ENCODE assay signal across 9 cellular contexts in the genomic region with DNA sequence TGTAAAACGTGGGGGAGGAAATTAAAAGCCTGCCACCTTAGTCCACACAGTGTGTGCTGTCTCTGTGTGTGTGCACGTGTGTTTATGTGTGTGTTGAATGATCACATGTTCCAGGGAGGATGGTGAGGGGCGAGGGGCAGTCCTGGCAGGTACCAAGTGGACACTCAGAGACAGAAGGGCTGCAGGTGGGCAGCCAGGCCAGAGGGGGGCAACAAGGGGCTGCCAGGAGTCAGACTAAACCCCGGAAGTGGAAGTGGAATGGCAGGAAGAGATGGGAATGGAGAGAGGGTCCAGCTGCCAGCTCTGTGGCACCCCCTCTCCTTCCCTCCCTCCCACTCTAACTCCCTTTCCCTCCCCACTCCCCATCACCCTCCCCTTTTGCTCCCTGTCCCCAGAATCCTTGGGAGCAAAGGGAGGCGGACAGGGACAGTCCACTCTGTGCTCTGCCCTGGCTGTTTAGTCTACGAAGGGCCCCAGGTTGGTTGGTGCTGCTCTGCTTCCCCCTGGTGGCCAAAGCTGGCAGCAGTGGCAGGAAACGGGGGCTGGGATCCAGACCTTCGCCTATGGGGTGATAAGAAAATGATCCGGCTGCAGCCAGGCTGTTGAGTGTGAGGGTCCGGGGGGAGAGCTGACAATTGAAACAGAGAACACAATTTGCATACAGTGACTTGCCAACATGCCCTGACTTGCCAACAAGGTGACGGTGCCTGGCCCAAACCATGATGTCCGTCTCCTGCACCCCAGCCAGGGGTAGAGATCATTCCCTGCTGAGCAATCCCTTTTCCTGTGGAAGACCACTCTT. TPM values are rescaled to one million over a fixed set of nuclear protein-coding genes. Genes with fewer than 3 reads are reported as not detected.
A peak's percentile ranks its signal among the peaks of the same experiment; 100 is the strongest.
DNase-seq lines count a peak whose midpoint lies in the region; ATAC-seq and TF ChIP-seq lines count a peak whose summit lies in the region.
"Had no signal": no experiment of that assay in that cellular context is flagged by ENCODE, and none has a peak within 500 bp of the region (broad histone marks: within the 10 kb centered on the region; RNA-seq: fewer than 3 reads in every experiment).

No MANE protein-coding gene starts in this region.

- no peaks in the 10 kb centered on the region for H3K27me3 ChIP-seq in CD4-positive, CD25-positive, alpha-beta regulatory T cell (ENCODE audit: control insufficient read depth, insufficient read depth, low read length)
- H3K27me3 ChIP-seq in ascending aorta = no peaks in the 10 kb centered on the region

- peak; percentile 90 to 94 (median 91) for TF ChIP-seq CTCF in ascending aorta (IDR thresholded peaks at IDR 0.05)

- no peak overlapping the region for H3K4me3 Mint-ChIP-seq in CD4-positive, CD25-positive, alpha-beta regulatory T cell
- H3K4me3 Mint-ChIP-seq in T-helper 17 cell = no peak overlapping the region

- H3K36me3 ChIP-seq in CD4-positive, CD25-positive, alpha-beta regulatory T cell (ENCODE audit: control insufficient read depth, insufficient read depth, low read length) = no peaks in the 10 kb centered on the region
- no peaks in the 10 kb centered on the region for H3K36me3 ChIP-seq in ascending aorta

- H3K27ac ChIP-seq in CD4-positive, CD25-positive, alpha-beta regulatory T cell (ENCODE audit: insufficient read depth, low read length, poor library complexity, severe bottlenecking) = no peak overlapping the region
- H3K27ac ChIP-seq in ascending aorta = peak overlapping the region in 1 of 2 donors; percentile 37

- H3K36me3 Mint-ChIP-seq in CD4-positive, CD25-positive, alpha-beta regulatory T cell = no peaks in the 10 kb centered on the region
- H3K36me3 Mint-ChIP-seq in T-helper 17 cell (ENCODE audit: low read depth) = no peaks in the 10 kb centered on the region

- peaks cover 33% of the 10 kb centered on the region for H3K27me3 Mint-ChIP-seq in CD4-positive, CD25-positive, alpha-beta regulatory T cell
- H3K27me3 Mint-ChIP-seq in T-helper 17 cell = peaks cover 6% of the 10 kb centered on the region

- no peak overlapping the region for H3K27ac Mint-ChIP-seq in CD4-positive, CD25-positive, alpha-beta regulatory T cell
- H3K27ac Mint-ChIP-seq in T-helper 17 cell = no peak overlapping the region

- DNase-seq in CD4-positive, CD25-positive, alpha-beta regulatory T cell = peak; percentile 28 to 72 (median 60)
- DNase-seq in NCI-H1048 (lab: John Stamatoyannopoulos, UW) = peak; percentile 34
- DNase-seq in T-helper 17 cell = peak; percentile 39 to 68 (median 48)
- DNase-seq in ascending aorta (ENCODE audit: low spot score in 2 of 2) = peak; percentile 47 to 87
- peak; percentile 85 for DNase-seq in hepatic stellate cell (ENCODE audit: low spot score)
- peak; percentile 78 for DNase-seq in retina
- no peak for DNase-seq in middle frontal gyrus (ENCODE audit: extremely low spot score, low spot score)

- no peaks in the 10 kb centered on the region for H3K9me3 ChIP-seq in CD4-positive, CD25-positive, alpha-beta regulatory T cell (ENCODE audit: control insufficient read depth in 2 of 2, low read length in 2 of 2)
- H3K9me3 ChIP-seq in T-helper 17 cell (ENCODE audit: control insufficient read depth, low read length, poor library complexity, severe bottlenecking) (no peaks in the 10 kb centered on the region), ascending aorta (no peaks in the 10 kb centered on the region)

- peak overlapping the region; percentile 43 for H3K4me3 ChIP-seq in CD4-positive, CD25-positive, alpha-beta regulatory T cell (ENCODE audit: low read depth, low read length)
- H3K4me3 ChIP-seq in ascending aorta = peak overlapping the region in 1 of 2 donors; percentile 43

- peak; percentile 71 to 77 for ATAC-seq in CD4-positive, CD25-positive, alpha-beta regulatory T cell (ENCODE audit: low read depth in 2 of 2)
- ATAC-seq in GM19463 (IDR thresholded peaks at IDR 0.05; ENCODE audit: unreplicated experiment) (peak; percentile 78), T-helper 17 cell (peak; percentile 85)

- no peaks in the 10 kb centered on the region for H3K4me1 ChIP-seq in CD4-positive, CD25-positive, alpha-beta regulatory T cell (ENCODE audit: control insufficient read depth, insufficient read depth, low read length, poor library complexity, severe bottlenecking)
- H3K4me1 ChIP-seq in ascending aorta = peaks cover 5 to 15% of the 10 kb centered on the region in 2 donors

- intact Hi-C loops in ascending aorta (cut with DNase I) = loop anchor here (1.0 to 2.0 kb wide), 5 partner anchors 24 to 408 kb away; partner anchors contain the start of gene P2RY2

- H3K4me1 Mint-ChIP-seq in CD4-positive, CD25-positive, alpha-beta regulatory T cell = peaks cover 0 to 6% (median 1%) of the 10 kb centered on the region in 4 donors
- peaks cover 5% of the 10 kb centered on the region for H3K4me1 Mint-ChIP-seq in T-helper 17 cell

- no peaks in the 10 kb centered on the region for H3K9me3 Mint-ChIP-seq in CD4-positive, CD25-positive, alpha-beta regulatory T cell

RNA-seq across cellular contexts. Expression of gene P2RY2, which starts 24.4 kb away (rescaled TPM):
- total RNA-seq in CD4-positive, CD25-positive, alpha-beta regulatory T cell = not detected
- not detected for polyA plus RNA-seq in CD4-positive, CD25-positive, alpha-beta regulatory T cell
- total RNA-seq in T-helper 17 cell (under 1 TPM; 0.29 to 0.55 TPM), ascending aorta (18.3 TPM)

RNA-seq across cellular contexts. Expression of gene P2RY6, which starts 29.6 kb away (rescaled TPM):
- total RNA-seq in CD4-positive, CD25-positive, alpha-beta regulatory T cell = not detected
- not detected for polyA plus RNA-seq in CD4-positive, CD25-positive, alpha-beta regulatory T cell
- total RNA-seq in T-helper 17 cell = not detected
- 8.8 TPM for total RNA-seq in ascending aorta
- total RNA-seq: T-helper 2 cell treated with Interferon-gamma antibody and Interleukin-4, amounts not matched to agents 100 ng/mL and 5 ng/mL, for 36 hours had no signal

Comparison
In these comparisons a context has a peak if more than half of its experiments do, and no peak if none do; other contexts are left out.
1. RNA of gene P2RY2, which starts 24.4 kb away (total RNA-seq): 18.3 TPM in ascending aorta (single experiment); 0.29 to 0.55 TPM in T-helper 17 cell and not detected in CD4-positive, CD25-positive, alpha-beta regulatory T cell (single experiment); every median in the first group is over 10 times any median in the second.
2. Peak in every context shown above with its lines, with median percentiles within 50 percentile points of each other: ATAC-seq.